In genomic region chr17:58174871-58175270, GRCh38 we compare ENCODE assay signal across 33 cellular contexts.
"Had no signal": no experiment of that assay in that cellular context is flagged by ENCODE, and none has a peak within 500 bp of the region (broad histone marks: within the 10 kb centered on the region; RNA-seq: fewer than 3 reads in every experiment).

No MANE protein-coding gene starts in this region.

- H3K4me1 ChIP-seq: adrenal gland, body of pancreas, breast epithelium had no signal

- DNase-seq: activated B cell treated with CpG ODN at 0.5 μM for 24 hours; activated CD4-positive, alpha-beta memory T cell treated with anti-CD3 and anti-CD28 coated beads for 36 hours; activated CD4-positive, alpha-beta T cell treated with anti-CD3 and anti-CD28 coated beads for 4 hours; activated CD4-positive, alpha-beta T cell treated with anti-CD3 and anti-CD28 coated beads, Interleukin-2, amount 10 ng/mL, durations not matched to agents 24 days and 14 days; activated CD4-positive, alpha-beta T cell treated with anti-CD3 and anti-CD28 coated beads, Interleukin-2, amount 50 U/mL, for 1 hour; activated CD4-positive, alpha-beta T cell treated with anti-CD3 and anti-CD28 coated beads, Interleukin-2, amount 50 U/mL, for 4 hours; activated CD4-positive, CD25-positive, alpha-beta regulatory T cell treated with anti-CD3 and anti-CD28 coated beads, Interleukin-2, amount 50 U/mL, for 72 hours; activated CD8-positive, alpha-beta memory T cell treated with anti-CD3 and anti-CD28 coated beads, Interleukin-2, amount 50 U/mL, for 4 hours; activated CD8-positive, alpha-beta T cell treated with anti-CD3 and anti-CD28 coated beads for 36 hours; activated effector memory CD4-positive, alpha-beta T cell treated with anti-CD3 and anti-CD28 coated beads, Interleukin-2, amount 50 U/mL, for 16 hours; activated gamma-delta T cell treated with Interleukin-2 at 50 U/mL for 16 hours; activated naive CD4-positive, alpha-beta T cell; activated naive CD4-positive, alpha-beta T cell treated with anti-CD3 and anti-CD28 coated beads for 36 hours; activated naive CD4-positive, alpha-beta T cell treated with anti-CD3 and anti-CD28 coated beads, Interleukin-2, amount 50 U/mL, for 16 hours; activated naive CD8-positive, alpha-beta T cell treated with anti-CD3 and anti-CD28 coated beads for 36 hours; activated T-cell treated with anti-CD3 and anti-CD28 coated beads for 4 hours; activated T-cell treated with anti-CD3 and anti-CD28 coated beads, Interleukin-2, amount 50 U/mL, for 1 hour; activated T-cell treated with anti-CD3 and anti-CD28 coated beads, Interleukin-2, amount 50 U/mL, for 4 hours; activated T-cell treated with anti-CD3 and anti-CD28 coated beads, Interleukin-2, amount 50 U/mL, for 72 hours; adrenal gland; amniotic stem cell; aorta; body of pancreas; brain microvascular endothelial cell; central memory CD4-positive, alpha-beta T cell; T-helper 2 cell; T-helper 9 cell had no signal

- H3K27me3 Mint-ChIP-seq: activated CD8-positive, alpha-beta T cell treated with anti-CD3 and anti-CD28 coated beads for 36 hours; activated naive CD8-positive, alpha-beta T cell treated with anti-CD3 and anti-CD28 coated beads for 36 hours; activated T-helper 17 cell treated with anti-CD3 and anti-CD28 coated beads, Interleukin-2, amount 50 U/mL, for 72 hours had no signal

- H3K4me3 Mint-ChIP-seq: activated B cell treated with CpG ODN at 0.5 μM for 24 hours; activated CD4-positive, alpha-beta memory T cell treated with anti-CD3 and anti-CD28 coated beads for 36 hours; activated CD4-positive, alpha-beta T cell treated with anti-CD3 and anti-CD28 coated beads, Interleukin-2, amount 10 ng/mL, durations not matched to agents 24 days and 14 days; activated CD8-positive, alpha-beta T cell treated with anti-CD3 and anti-CD28 coated beads for 36 hours; activated naive CD4-positive, alpha-beta T cell treated with anti-CD3 and anti-CD28 coated beads for 36 hours; activated naive CD8-positive, alpha-beta T cell treated with anti-CD3 and anti-CD28 coated beads for 36 hours; activated T-cell treated with anti-CD3 and anti-CD28 coated beads, Interleukin-2, amount 50 U/mL, for 4 hours; activated T-cell treated with anti-CD3 and anti-CD28 coated beads, Interleukin-2, amount 50 U/mL, for 72 hours; activated T-helper 1 cell treated with anti-CD3 and anti-CD28 coated beads, Interleukin-12 subunit alpha, Interleukin-12 subunit beta, Interleukin-2, Interleukin-4 antibody, amounts not matched to agents 30 ng/mL and 10 ng/mL and 1 ng/mL, durations not matched to agents 14 hours and 24 hours and 36 hours; activated T-helper 17 cell treated with anti-CD3 and anti-CD28 coated beads, Interleukin-2, amount 50 U/mL, for 72 hours; T-helper 2 cell treated with Interferon-gamma antibody and Interleukin-4, amounts not matched to agents 5 μg/mL and 100 μg/mL, for 36 hours had no signal

- H3K36me3 ChIP-seq: adrenal gland, brain microvascular endothelial cell, breast epithelium had no signal

- H3K9me3 Mint-ChIP-seq: activated B cell treated with CpG ODN at 0.5 μM for 24 hours; activated CD4-positive, alpha-beta memory T cell treated with anti-CD3 and anti-CD28 coated beads for 36 hours; activated CD4-positive, alpha-beta T cell treated with anti-CD3 and anti-CD28 coated beads, Interleukin-2, amount 10 ng/mL, durations not matched to agents 24 days and 14 days; activated CD8-positive, alpha-beta T cell treated with anti-CD3 and anti-CD28 coated beads for 36 hours; activated naive CD4-positive, alpha-beta T cell treated with anti-CD3 and anti-CD28 coated beads for 36 hours; activated naive CD4-positive, alpha-beta T cell treated with anti-CD3 and anti-CD28 coated beads, Interleukin-2, amount 50 U/mL, for 72 hours; activated naive CD8-positive, alpha-beta T cell treated with anti-CD3 and anti-CD28 coated beads for 36 hours; activated T-cell treated with anti-CD3 and anti-CD28 coated beads, Interleukin-2, amount 50 U/mL, for 4 hours; activated T-cell treated with anti-CD3 and anti-CD28 coated beads, Interleukin-2, amount 50 U/mL, for 72 hours; activated T-helper 1 cell treated with anti-CD3 and anti-CD28 coated beads, Interleukin-12 subunit alpha, Interleukin-12 subunit beta, Interleukin-2, Interleukin-4 antibody, amounts not matched to agents 30 ng/mL and 10 ng/mL and 1 ng/mL, durations not matched to agents 14 hours and 24 hours and 36 hours; activated T-helper 17 cell treated with anti-CD3 and anti-CD28 coated beads, Interleukin-2, amount 50 U/mL, for 72 hours; T-helper 2 cell treated with Interferon-gamma antibody and Interleukin-4, amounts not matched to agents 5 μg/mL and 100 μg/mL, for 36 hours had no signal

- H3K27ac ChIP-seq: adrenal gland, body of pancreas, brain microvascular endothelial cell, breast epithelium, VCaP had no signal

- H3K4me1 Mint-ChIP-seq: activated B cell treated with CpG ODN at 0.5 μM for 24 hours had no signal

- H3K36me3 Mint-ChIP-seq: activated CD4-positive, alpha-beta memory T cell treated with anti-CD3 and anti-CD28 coated beads for 36 hours; activated naive CD4-positive, alpha-beta T cell treated with anti-CD3 and anti-CD28 coated beads, Interleukin-2, amount 50 U/mL, for 72 hours; activated naive CD8-positive, alpha-beta T cell treated with anti-CD3 and anti-CD28 coated beads for 36 hours had no signal

- H3K4me3 ChIP-seq: adrenal gland, body of pancreas, breast epithelium had no signal

- H3K9me3 ChIP-seq: adrenal gland, body of pancreas, breast epithelium had no signal

- H3K27ac Mint-ChIP-seq: activated B cell treated with CpG ODN at 0.5 μM for 24 hours; activated CD4-positive, alpha-beta memory T cell treated with anti-CD3 and anti-CD28 coated beads for 36 hours; activated CD4-positive, alpha-beta T cell treated with anti-CD3 and anti-CD28 coated beads, Interleukin-2, amount 10 ng/mL, durations not matched to agents 24 days and 14 days; activated CD8-positive, alpha-beta T cell treated with anti-CD3 and anti-CD28 coated beads for 36 hours; activated naive CD4-positive, alpha-beta T cell treated with anti-CD3 and anti-CD28 coated beads for 36 hours; activated naive CD4-positive, alpha-beta T cell treated with anti-CD3 and anti-CD28 coated beads, Interleukin-2, amount 50 U/mL, for 72 hours; activated naive CD8-positive, alpha-beta T cell treated with anti-CD3 and anti-CD28 coated beads for 36 hours; activated T-cell treated with anti-CD3 and anti-CD28 coated beads, Interleukin-2, amount 50 U/mL, for 72 hours; activated T-helper 1 cell treated with anti-CD3 and anti-CD28 coated beads, Interleukin-12 subunit alpha, Interleukin-12 subunit beta, Interleukin-2, Interleukin-4 antibody, amounts not matched to agents 30 ng/mL and 10 ng/mL and 1 ng/mL, durations not matched to agents 14 hours and 24 hours and 36 hours; activated T-helper 17 cell treated with anti-CD3 and anti-CD28 coated beads, Interleukin-2, amount 50 U/mL, for 72 hours; T-helper 2 cell treated with Interferon-gamma antibody and Interleukin-4, amounts not matched to agents 5 μg/mL and 100 μg/mL, for 36 hours had no signal
